Comparison of ENCODE assay signal across 1 cellular context in the genomic region with DNA sequence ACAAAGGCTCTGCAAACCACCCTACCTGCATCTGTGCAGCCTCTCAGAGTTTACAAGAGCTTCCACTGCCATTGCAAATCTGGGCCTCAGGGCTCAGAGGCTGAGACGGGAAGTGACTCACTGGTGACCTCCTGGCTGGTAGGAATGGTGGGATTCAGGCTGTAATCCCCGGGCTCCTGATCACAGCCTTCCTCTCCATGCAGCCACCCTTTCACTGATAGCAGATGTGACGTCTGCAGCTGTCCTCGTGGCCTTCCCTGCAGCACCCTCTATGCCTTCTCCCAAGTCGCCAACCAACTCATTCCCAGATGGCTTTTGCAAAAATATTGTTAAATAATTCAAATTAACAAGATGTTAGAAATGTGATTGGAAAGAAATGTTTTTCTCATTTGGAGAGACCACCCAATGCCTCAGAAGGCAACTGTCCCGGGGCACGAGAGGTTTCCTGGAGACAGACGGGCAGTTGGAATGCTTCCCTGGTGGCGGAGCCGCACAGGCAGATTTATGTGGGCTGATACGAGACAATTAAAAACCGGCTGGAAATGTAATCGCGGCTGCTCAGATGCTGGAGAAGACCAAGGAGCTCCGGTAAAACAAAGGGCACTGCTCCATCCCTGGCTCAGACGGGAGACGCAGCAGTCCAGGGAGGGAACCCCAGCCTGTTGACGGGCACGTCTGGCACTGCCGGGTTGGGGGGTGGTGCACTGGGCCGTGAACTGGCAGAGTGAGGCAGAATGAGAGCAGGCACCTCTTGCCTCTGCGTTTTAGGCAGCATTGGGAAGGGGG.
TF ChIP-seq lines count a peak whose summit lies in the region.

No MANE protein-coding gene starts in this region.

TF ChIP-seq in HepG2, 621 proteins besides CTCF, POLR2A, EP300 and RAD21 (continued from another document):
- TF ChIP-seq ZNF567 (CRISPR knock-in tag; IDR thresholded peaks at IDR 0.05; ENCODE audit: borderline replicate concordance) (no peak), POGZ (CRISPR knock-in tag; IDR thresholded peaks at IDR 0.05) (no peak), GFI1 (CRISPR knock-in tag; IDR thresholded peaks at IDR 0.05; ENCODE audit: borderline replicate concordance) (no peak), FIP1L1 (IDR thresholded peaks at IDR 0.05; ENCODE audit: borderline replicate concordance, insufficient read depth, low read depth, low read length) (no peak), ZNF24 (IDR thresholded peaks at IDR 0.05) (no peak), ZNF546 (CRISPR knock-in tag; conservative IDR thresholded peaks at IDR 0.05) (no peak), CBFB (CRISPR knock-in tag; IDR thresholded peaks at IDR 0.05) (no peak), MAF1 (CRISPR knock-in tag; IDR thresholded peaks at IDR 0.05; ENCODE audit: borderline replicate concordance) (no peak), ZNF431 (CRISPR knock-in tag; IDR thresholded peaks at IDR 0.05; ENCODE audit: borderline replicate concordance, low read depth) (no peak), GMEB2 (CRISPR knock-in tag; IDR thresholded peaks at IDR 0.05; ENCODE audit: low read depth) (no peak)
- TF ChIP-seq, protein P1, sequence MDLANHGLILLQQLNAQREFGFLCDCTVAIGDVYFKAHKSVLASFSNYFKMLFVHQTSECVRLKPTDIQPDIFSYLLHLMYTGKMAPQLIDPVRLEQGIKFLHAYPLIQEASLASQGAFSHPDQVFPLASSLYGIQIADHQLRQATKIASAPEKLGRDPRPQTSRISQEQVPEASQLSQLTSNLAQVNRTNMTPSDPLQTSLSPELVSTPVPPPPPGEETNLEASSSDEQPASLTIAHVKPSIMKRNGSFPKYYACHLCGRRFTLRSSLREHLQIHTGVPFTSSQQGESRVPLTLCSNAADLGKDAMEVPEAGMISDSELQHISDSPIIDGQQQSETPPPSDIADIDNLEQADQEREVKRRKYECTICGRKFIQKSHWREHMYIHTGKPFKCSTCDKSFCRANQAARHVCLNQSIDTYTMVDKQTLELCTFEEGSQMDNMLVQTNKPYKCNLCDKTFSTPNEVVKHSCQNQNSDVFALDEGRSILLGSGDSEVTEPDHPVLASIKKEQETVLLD (CRISPR knock-in tag; IDR thresholded peaks at IDR 0.05; ENCODE audit: low read depth) = no peak
